ENCODE assay signal across 8 cellular contexts in the genomic region with DNA sequence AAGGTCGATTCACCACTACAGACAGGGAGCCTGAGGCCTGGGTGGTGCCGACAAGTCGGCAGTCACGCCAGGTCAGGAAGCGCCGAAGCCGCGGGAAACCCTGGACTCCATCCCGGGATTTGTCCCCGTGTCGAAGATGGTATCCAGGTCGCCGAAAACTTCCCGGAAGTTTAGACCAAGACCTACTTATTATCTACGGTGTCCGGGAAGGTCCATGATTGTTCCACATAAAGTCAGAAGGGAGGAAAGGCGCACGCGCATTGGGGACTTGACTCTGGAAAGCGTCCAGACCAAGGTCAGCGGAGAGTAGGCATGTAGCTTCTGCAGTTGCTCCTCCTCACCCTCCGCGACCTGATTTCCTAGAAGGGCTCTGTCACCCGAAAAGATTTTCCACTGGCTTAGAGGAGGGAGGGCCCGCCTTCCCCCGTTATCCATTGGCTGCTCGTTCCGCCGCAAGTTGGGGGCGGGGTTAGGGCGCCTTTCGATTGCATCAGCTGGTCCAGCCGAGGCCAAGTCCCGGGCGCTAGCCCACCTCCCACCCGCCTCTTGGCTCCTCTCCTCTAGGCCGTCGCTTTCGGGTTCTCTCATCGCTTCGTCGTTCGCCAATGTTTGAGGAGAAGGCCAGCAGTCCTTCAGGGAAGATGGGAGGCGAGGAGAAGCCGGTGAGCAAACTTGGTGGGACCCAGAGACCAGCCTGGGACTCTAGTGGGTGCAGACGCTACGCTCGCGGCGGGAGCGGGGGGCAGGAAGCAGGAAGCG. TPM values are rescaled to one million over a fixed set of nuclear protein-coding genes. Genes with fewer than 3 reads are reported as not detected.
DNase-seq lines count a peak whose midpoint lies in the region; ATAC-seq and TF ChIP-seq lines count a peak whose summit lies in the region.

TARS1 (plus strand) TSS at position 484 of the 759 bp plus-strand sequence; CDS start at position 606, 122 bp downstream.

- TF ChIP-seq POLR2A in Peyer's patch (IDR thresholded peaks at IDR 0.05) (peak; percentile 45 to 70), esophagus squamous epithelium (IDR thresholded peaks at IDR 0.05) (peak in 3 of 4 donors; percentile 35 to 85 (median 56))

- no peak for TF ChIP-seq CTCF in DND-41 (IDR thresholded peaks at IDR 0.05; ENCODE audit: borderline replicate concordance, extremely low read depth, low read length, poor library complexity, severe bottlenecking)
- no peak for TF ChIP-seq CTCF in Peyer's patch (IDR thresholded peaks at IDR 0.05)
- TF ChIP-seq CTCF in esophagus squamous epithelium (IDR thresholded peaks at IDR 0.05): peak in 1 of 6 experiments; percentile 10

- H3K4me3 ChIP-seq in DND-41 (ENCODE audit: low read depth in 1 of 2, low read length in 2 of 2) (peak within 1 kb of the TSS; percentile 89 to 93), Peyer's patch (peak within 1 kb of the TSS; percentile 66 to 93 (median 72)), esophagus squamous epithelium (peak within 1 kb of the TSS; percentile 87 to 91 (median 88)), muscle layer of duodenum (ENCODE audit: low read depth in 1 of 2, low read length in 2 of 2) (peak within 1 kb of the TSS; percentile 83 to 99)

- whole genome bisulfite sequencing in esophagus squamous epithelium, 2 donors: 0 to 1% methylated on average over 18 to 29 of the region's 52 CpGs

- no peaks in the 10 kb centered on the region for H3K27me3 ChIP-seq in DND-41 (ENCODE audit: insufficient read depth, low read length, poor library complexity)
- no peaks in the 10 kb centered on the region for H3K27me3 ChIP-seq in Peyer's patch
- H3K27me3 ChIP-seq in esophagus squamous epithelium: no peaks in the 10 kb centered on the region
- no peaks in the 10 kb centered on the region for H3K27me3 ChIP-seq in muscle layer of duodenum (ENCODE audit: low read depth, low read length)

- H3K9ac ChIP-seq in DND-41 (ENCODE audit: low read depth, low read length): peak within 1 kb of the TSS; percentile 88

- ATAC-seq in DND-41 (ENCODE audit: insufficient read depth, low read depth) (peak; percentile 92), GM21825 (IDR thresholded peaks at IDR 0.05; ENCODE audit: unreplicated experiment) (peak; percentile 96)

- H3K9me3 ChIP-seq in DND-41 (ENCODE audit: insufficient read depth, low read length, severe bottlenecking) (no peaks in the 10 kb centered on the region), KOPT-K1 (ENCODE audit: insufficient read depth, low read length, poor library complexity, severe bottlenecking) (no peaks in the 10 kb centered on the region), Peyer's patch (no peaks in the 10 kb centered on the region), esophagus squamous epithelium (no peaks in the 10 kb centered on the region), muscle layer of duodenum (ENCODE audit: control insufficient read depth in 1 of 2, low read length in 2 of 2) (no peaks in the 10 kb centered on the region)

- H3K79me2 ChIP-seq in DND-41 (ENCODE audit: insufficient read depth, low read length): peaks cover 66% of the 10 kb centered on the region

- peak within 1 kb of the TSS; percentile 79 for H3K4me2 ChIP-seq in DND-41 (ENCODE audit: insufficient read depth, low read length)

- peaks cover 59% of the 10 kb centered on the region for H3K4me1 ChIP-seq in DND-41 (ENCODE audit: insufficient read depth, low read length)
- H3K4me1 ChIP-seq in Peyer's patch: peaks cover 0 to 24% (median 5%) of the 10 kb centered on the region in 4 donors
- peaks cover 6 to 57% (median 13%) of the 10 kb centered on the region in 3 donors for H3K4me1 ChIP-seq in esophagus squamous epithelium
- H3K4me1 ChIP-seq in muscle layer of duodenum (ENCODE audit: control insufficient read depth in 1 of 2, insufficient read depth in 2 of 2, low read length in 2 of 2): peaks cover 0 to 21% of the 10 kb centered on the region in 2 donors

- DNase-seq in DND-41 (peak; percentile 98), Peyer's patch (peak; percentile 94 to 98 (median 95)), esophagus squamous epithelium (lab: John Stamatoyannopoulos, UW) (peak; percentile 89)
- DNase-seq in activated T-cell treated with anti-CD3 and anti-CD28 coated beads, Interleukin-2, amount 50 U/mL, for 48 hours: peak; percentile 96
- DNase-seq in stimulated activated CD8-positive, alpha-beta memory T cell treated with anti-CD3 and anti-CD28 coated beads, Interleukin-7, amount 100 ng/mL, for 4 hours (ENCODE audit: low read depth in 2 of 2): peak; percentile 91 to 94

- H3K27ac ChIP-seq in DND-41 (ENCODE audit: low read length): peak within 1 kb of the TSS; percentile 99
- peak within 1 kb of the TSS; percentile 90 for H3K27ac ChIP-seq in KOPT-K1 (ENCODE audit: low read depth, low read length, poor library complexity, severe bottlenecking)
- H3K27ac ChIP-seq in Peyer's patch: peak within 1 kb of the TSS; percentile 84 to 96 (median 87)
- peak within 1 kb of the TSS; percentile 93 to 98 (median 96) for H3K27ac ChIP-seq in esophagus squamous epithelium
- peak within 1 kb of the TSS; percentile 99 for H3K27ac ChIP-seq in muscle layer of duodenum (ENCODE audit: low read length)

- peaks cover 27% of the 10 kb centered on the region for H3K36me3 ChIP-seq in DND-41 (ENCODE audit: insufficient read depth, low read length)
- H3K36me3 ChIP-seq in KOPT-K1 (ENCODE audit: insufficient read depth, low read length): peaks cover 31% of the 10 kb centered on the region
- peaks cover 0 to 6% (median 0%) of the 10 kb centered on the region in 3 donors for H3K36me3 ChIP-seq in Peyer's patch
- H3K36me3 ChIP-seq in esophagus squamous epithelium: peaks cover 0 to 13% (median 0%) of the 10 kb centered on the region in 3 donors
- peaks cover 6 to 13% of the 10 kb centered on the region in 2 donors for H3K36me3 ChIP-seq in muscle layer of duodenum (ENCODE audit: control insufficient read depth in 1 of 2, insufficient read depth in 2 of 2, low read length in 2 of 2)

- peak within 1 kb of the TSS; percentile 94 for H2AFZ ChIP-seq in DND-41 (ENCODE audit: low read depth, low read length)

- intact Hi-C loops in esophagus squamous epithelium (cut with DNase I): no loop called here

- peaks cover 33% of the 10 kb centered on the region for H4K20me1 ChIP-seq in DND-41 (ENCODE audit: insufficient read depth, low read length)

RNA-seq across cellular contexts. Expression of gene TARS1, which starts in this region (rescaled TPM):
- total RNA-seq in Peyer's patch: 100 to 1,000 TPM in 1 of 4 donors, 10 to 100 TPM in 3; 29.7 to 123 (median 66.6) TPM
- total RNA-seq in esophagus squamous epithelium: 100 to 1,000 TPM in 2 of 4 donors, 10 to 100 TPM in 2; 66.6 to 192 (median 98.4) TPM

Comparison
In these comparisons a context has a peak if more than half of its experiments do, and no peak if none do; other contexts are left out.
1. Peak in every context shown above with its lines: DNase-seq, ATAC-seq, H3K4me3 ChIP-seq and H3K27ac ChIP-seq.